10 cellular contexts compared by ENCODE assay signal in genomic region chr16:11271610-11272009, GRCh38. TPM values are rescaled to one million over a fixed set of nuclear protein-coding genes. Genes with fewer than 3 reads are reported as not detected.
"Had no signal": no experiment of that assay in that cellular context is flagged by ENCODE, and none has a peak within 500 bp of the region (broad histone marks: within the 10 kb centered on the region; RNA-seq: fewer than 3 reads in every experiment).

No MANE protein-coding gene starts in this region.

- DNase-seq: GM23248, GOT3, H9, HCEC 1CT, IMR-90, KG1 had no signal

- H2AFZ ChIP-seq: GM23248 had no signal

- H3K9me3 Mint-ChIP-seq: H9 had no signal

- FAIRE-seq: H54, K562 had no signal

- H3K4me3 Mint-ChIP-seq: H9 had no signal

- H3K27ac ChIP-seq: GM23248, HL-60 had no signal

- ATAC-seq: K562 had no signal

- H3K4me3 ChIP-seq: GM23248, K562 had no signal

- H3K9ac ChIP-seq: GM23248 had no signal

RNA-seq across cellular contexts. Expression of gene PRM3, which starts 1.8 kb away (rescaled TPM):
- total RNA-seq: GM23248, H9, HT1080, IMR-90, K562 had no signal
- polyA plus RNA-seq: GM23248, IMR-90, K562 had no signal

RNA-seq across cellular contexts. Expression of gene TNP2, which starts 2.5 kb away (rescaled TPM):
- total RNA-seq: GM23248, H9, HT1080, IMR-90, K562 had no signal
- polyA plus RNA-seq: GM23248, IMR-90, K562 had no signal

RNA-seq across cellular contexts. Expression of gene PRM2, which starts 4.7 kb away (rescaled TPM):
- total RNA-seq: GM23248, H9, HT1080, IMR-90, K562 had no signal
- polyA plus RNA-seq: GM23248, IMR-90, K562 had no signal

RNA-seq across cellular contexts. Expression of gene PRM1, which starts 9.5 kb away (rescaled TPM):
- total RNA-seq: GM23248, H9, HT1080, IMR-90, K562 had no signal
- polyA plus RNA-seq: GM23248, IMR-90, K562 had no signal
